ENCODE assay signal across 13 cellular contexts in the genomic region with DNA sequence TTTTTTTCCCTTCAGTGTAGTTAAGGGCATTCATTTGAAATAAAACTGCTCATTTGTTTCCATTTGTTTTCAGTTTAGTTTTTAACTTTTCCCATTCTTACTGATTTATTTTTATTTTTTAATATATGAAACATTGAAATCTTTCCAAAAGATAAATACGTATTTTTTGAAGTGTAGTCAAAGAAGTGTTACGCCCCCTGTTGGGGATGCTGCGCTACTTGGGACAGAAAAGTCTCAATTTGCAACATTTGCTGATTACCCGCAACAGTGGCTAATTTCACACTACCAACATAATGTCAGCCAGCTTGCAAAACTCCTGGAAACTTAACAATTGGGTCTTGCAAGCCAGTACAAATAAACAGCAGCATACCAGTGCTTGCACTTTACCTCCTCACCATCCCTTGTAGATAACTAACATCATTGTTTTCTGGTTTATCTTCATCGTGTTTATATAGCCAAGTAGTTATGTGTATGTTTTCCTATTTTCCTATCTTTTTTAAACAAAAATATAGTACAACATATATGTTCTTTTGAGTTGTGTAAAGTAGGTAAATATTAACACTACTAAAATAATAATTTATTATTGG.
A peak's percentile ranks its signal among the peaks of the same experiment; 100 is the strongest.
DNase-seq lines count a peak whose midpoint lies in the region; TF ChIP-seq lines count a peak whose summit lies in the region.
"Had no signal": no experiment of that assay in that cellular context is flagged by ENCODE, and none has a peak within 500 bp of the region (broad histone marks: within the 10 kb centered on the region; RNA-seq: fewer than 3 reads in every experiment).

No MANE protein-coding gene starts in this region.

- H3K36me3 ChIP-seq in Loucy (ENCODE audit: insufficient read depth, low read length) (no peaks in the 10 kb centered on the region), left ventricle myocardium inferior (no peaks in the 10 kb centered on the region)
- H3K36me3 ChIP-seq: esophagus squamous epithelium, left lung, vagina had no signal

- no peak overlapping the region for H3K4me3 Mint-ChIP-seq in chondrocyte (ENCODE audit: unreplicated experiment)
- H3K4me3 Mint-ChIP-seq in neural crest cell = no peak overlapping the region
- H3K4me3 Mint-ChIP-seq in activated CD4-positive, alpha-beta memory T cell treated with anti-CD3 and anti-CD28 coated beads for 36 hours = no peak overlapping the region

- no peaks in the 10 kb centered on the region for H3K9me3 ChIP-seq in Loucy (ENCODE audit: insufficient read depth, low read depth, low read length)
- H3K9me3 ChIP-seq in left ventricle myocardium inferior (replicated peaks) = no peaks in the 10 kb centered on the region
- H3K9me3 ChIP-seq: esophagus squamous epithelium, left lung, vagina had no signal

- H3K4me2 ChIP-seq in Loucy (ENCODE audit: low read depth, low read length, poor library complexity, severe bottlenecking) = no peak overlapping the region

- no peak overlapping the region for H2AFZ ChIP-seq in Loucy (ENCODE audit: low read length)

- H3K27ac Mint-ChIP-seq in chondrocyte (ENCODE audit: unreplicated experiment) (no peak overlapping the region), neural crest cell (ENCODE audit: unreplicated experiment) (no peak overlapping the region)
- H3K27ac Mint-ChIP-seq in activated CD4-positive, alpha-beta memory T cell treated with anti-CD3 and anti-CD28 coated beads for 36 hours = no peak overlapping the region

- H4K20me1 ChIP-seq in Loucy (ENCODE audit: insufficient read depth, low read length, poor library complexity, severe bottlenecking) = no peaks in the 10 kb centered on the region

- CTCF ChIA-PET in activated CD4-positive, alpha-beta memory T cell treated with anti-CD3 and anti-CD28 coated beads for 36 hours (lab: Charles Lee) = no interaction called here

- peaks cover 2% of the 10 kb centered on the region for H3K27me3 Mint-ChIP-seq in chondrocyte (ENCODE audit: low read depth)
- H3K27me3 Mint-ChIP-seq in neural crest cell (ENCODE audit: low read depth) = no peaks in the 10 kb centered on the region
- no peaks in the 10 kb centered on the region for H3K27me3 Mint-ChIP-seq in activated CD4-positive, alpha-beta memory T cell treated with anti-CD3 and anti-CD28 coated beads for 36 hours

- no peaks in the 10 kb centered on the region for H3K36me3 Mint-ChIP-seq in chondrocyte (ENCODE audit: low read depth)
- H3K36me3 Mint-ChIP-seq in neural crest cell (ENCODE audit: low read depth) = no peaks in the 10 kb centered on the region
- H3K36me3 Mint-ChIP-seq in activated CD4-positive, alpha-beta memory T cell treated with anti-CD3 and anti-CD28 coated beads for 36 hours = no peaks in the 10 kb centered on the region

- no peaks in the 10 kb centered on the region for H3K4me1 Mint-ChIP-seq in chondrocyte (ENCODE audit: low read depth)
- no peaks in the 10 kb centered on the region for H3K4me1 Mint-ChIP-seq in neural crest cell
- no peaks in the 10 kb centered on the region for H3K4me1 Mint-ChIP-seq in activated CD4-positive, alpha-beta memory T cell treated with anti-CD3 and anti-CD28 coated beads for 36 hours (ENCODE audit: low read depth)

- no peaks in the 10 kb centered on the region for H3K9me2 ChIP-seq in Loucy (replicated peaks; ENCODE audit: low read depth, low read length)

- intact Hi-C loops in activated CD4-positive, alpha-beta memory T cell treated with anti-CD3 and anti-CD28 coated beads for 36 hours (cut with micrococcal nuclease) = no loop called here
- intact Hi-C loops in left ventricle myocardium inferior (cut with micrococcal nuclease) = no loop called here

- H3K27me3 ChIP-seq in Loucy (ENCODE audit: insufficient read depth, low read length, poor library complexity, severe bottlenecking) (no peaks in the 10 kb centered on the region), left ventricle myocardium inferior (ENCODE audit: low read depth) (no peaks in the 10 kb centered on the region)
- H3K27me3 ChIP-seq: esophagus squamous epithelium, left lung, vagina had no signal

- POLR2A ChIA-PET in activated CD4-positive, alpha-beta memory T cell treated with anti-CD3 and anti-CD28 coated beads for 36 hours (lab: Charles Lee) = no interaction called here

- H3K9me3 Mint-ChIP-seq in chondrocyte (ENCODE audit: low read depth) (no peaks in the 10 kb centered on the region), neural crest cell (no peaks in the 10 kb centered on the region)
- H3K9me3 Mint-ChIP-seq in activated CD4-positive, alpha-beta memory T cell treated with anti-CD3 and anti-CD28 coated beads for 36 hours = no peaks in the 10 kb centered on the region

- no peaks in the 10 kb centered on the region for H3K79me2 ChIP-seq in Loucy (ENCODE audit: insufficient read depth, low read length)

- H3F3A ChIP-seq in Loucy (ENCODE audit: low read depth) = no peaks in the 10 kb centered on the region

- TF ChIP-seq CTCF in GM12865 (IDR thresholded peaks at IDR 0.05; ENCODE audit: insufficient read depth, low read depth, low read length, missing control alignments) = peak; percentile 46
- TF ChIP-seq CTCF in Loucy (conservative IDR thresholded peaks at IDR 0.05; ENCODE audit: low read length) = peak; percentile 60
- peak; percentile 63 for TF ChIP-seq CTCF in chondrocyte (IDR thresholded peaks at IDR 0.05)
- TF ChIP-seq CTCF in neural crest cell (conservative IDR thresholded peaks at IDR 0.05) = peak; percentile 60
- TF ChIP-seq CTCF in left ventricle myocardium inferior (IDR thresholded peaks at IDR 0.05; ENCODE audit: borderline replicate concordance) = no peak

- H3K9ac ChIP-seq in Loucy (ENCODE audit: low read depth, low read length, poor library complexity, severe bottlenecking) = no peak overlapping the region

- no peak overlapping the region for H3K27ac ChIP-seq in left ventricle myocardium inferior (replicated peaks)
- H3K27ac ChIP-seq: esophagus squamous epithelium, left lung, vagina had no signal

- H3K4me3 ChIP-seq in GM12865 (ENCODE audit: low read depth, low read length) (no peak overlapping the region), Loucy (ENCODE audit: low read length, poor library complexity, severe bottlenecking) (no peak overlapping the region), left ventricle myocardium inferior (no peak overlapping the region)
- H3K4me3 ChIP-seq: esophagus squamous epithelium, left lung, vagina had no signal

- H3K4me1 ChIP-seq in Loucy (ENCODE audit: insufficient read depth, low read length, poor library complexity, severe bottlenecking) (no peaks in the 10 kb centered on the region), left ventricle myocardium inferior (no peaks in the 10 kb centered on the region)
- H3K4me1 ChIP-seq: esophagus squamous epithelium, left lung, vagina had no signal

- peak; percentile 7 for DNase-seq in GM12865 (ENCODE audit: low read depth)
- no peak for DNase-seq in chondrocyte (ENCODE audit: low spot score)
- no peak for DNase-seq in neural crest cell (ENCODE audit: low read depth, low spot score)
- DNase-seq in activated CD4-positive, alpha-beta memory T cell treated with anti-CD3 and anti-CD28 coated beads for 36 hours = no peak
- DNase-seq in HuH-7 (ENCODE audit: low spot score) = no peak
- DNase-seq in left ventricle myocardium inferior = no peak
- DNase-seq: activated CD4-positive, alpha-beta T cell treated with anti-CD3 and anti-CD28 coated beads, Interleukin-2, amount 50 U/mL, for 4 hours; esophagus squamous epithelium; left lung; NCI-H2081 treated with DMSO at 0.1 percent for 48 hours; SIG-M5 had no signal
